ENCODE assay signal across 1 cellular context in genomic region chr11:69510471-69511357, GRCh38.
TF ChIP-seq lines count a peak whose summit lies in the region.

No MANE protein-coding gene starts in this region.

TF ChIP-seq in IMR-90, 13 proteins besides CTCF, POLR2A, EP300 and RAD21:
- TF ChIP-seq RFX5 (IDR thresholded peaks at IDR 0.05; ENCODE audit: low read depth, low read length), result no peak
- 0 out of 2 replicates have a peak, but pooled peaks have one; percentile 18 for TF ChIP-seq FOS (IDR thresholded peaks at IDR 0.05; ENCODE audit: low read depth, low read length)
- TF ChIP-seq MAZ (IDR thresholded peaks at IDR 0.05; ENCODE audit: borderline replicate concordance, low read depth, low read length), result peak; percentile 70; the same call in 1 of the 2 replicates
